ENCODE assay signal across 10 cellular contexts in genomic region chr19:56348289-56348877, GRCh38. TPM values are rescaled to one million over a fixed set of nuclear protein-coding genes. Genes with fewer than 3 reads are reported as not detected.
DNase-seq lines count a peak whose midpoint lies in the region; ATAC-seq and TF ChIP-seq lines count a peak whose summit lies in the region.
"Had no signal": no experiment of that assay in that cellular context is flagged by ENCODE, and none has a peak within 500 bp of the region (broad histone marks: within the 10 kb centered on the region; RNA-seq: fewer than 3 reads in every experiment).

No MANE protein-coding gene starts in this region.

- no peaks in the 10 kb centered on the region for H3K4me1 Mint-ChIP-seq in stimulated activated memory B cell treated with anti-CD40 and anti-IgM and Interleukin-4, amounts not matched to agents 10 μg/mL and 1 μg/mL and 100 μg/mL, for 72 hours

- H3K36me3 ChIP-seq in BE2C: no peaks in the 10 kb centered on the region
- H3K36me3 ChIP-seq in GM06990 (ENCODE audit: control insufficient read depth, insufficient read depth, low read length): no peaks in the 10 kb centered on the region
- no peaks in the 10 kb centered on the region for H3K36me3 ChIP-seq in OCI-LY1 (ENCODE audit: insufficient read depth, low read length)

- no peaks in the 10 kb centered on the region for H3K27me3 ChIP-seq in BE2C
- H3K27me3 ChIP-seq in GM06990 (replicated peaks; ENCODE audit: control insufficient read depth, insufficient read depth, low read length): no peaks in the 10 kb centered on the region
- H3K27me3 ChIP-seq in OCI-LY1 (ENCODE audit: insufficient read depth, low read length): no peaks in the 10 kb centered on the region

- no peaks in the 10 kb centered on the region for H3K9me3 Mint-ChIP-seq in stimulated activated memory B cell treated with anti-CD40 and anti-IgM and Interleukin-4, amounts not matched to agents 10 μg/mL and 1 μg/mL and 100 μg/mL, for 72 hours

- H3K9ac ChIP-seq in OCI-LY1 (ENCODE audit: low read length): no peak overlapping the region

- H3K4me1 ChIP-seq in BE2C (no peaks in the 10 kb centered on the region), OCI-LY1 (ENCODE audit: insufficient read depth, low read length, severe bottlenecking) (no peaks in the 10 kb centered on the region)

- H2AFZ ChIP-seq in OCI-LY1 (ENCODE audit: low read length): no peak overlapping the region

- H3K9me3 ChIP-seq in BE2C: no peaks in the 10 kb centered on the region
- H3K9me3 ChIP-seq in OCI-LY1 (ENCODE audit: low read length): no peaks in the 10 kb centered on the region

- no peaks in the 10 kb centered on the region for H3K36me3 Mint-ChIP-seq in stimulated activated memory B cell treated with anti-CD40 and anti-IgM and Interleukin-4, amounts not matched to agents 10 μg/mL and 1 μg/mL and 100 μg/mL, for 72 hours

- no peaks in the 10 kb centered on the region for H3F3A ChIP-seq in OCI-LY1 (ENCODE audit: insufficient read depth, low read length)

- ATAC-seq in stimulated activated memory B cell treated with anti-CD40 and anti-IgM and Interleukin-4, amounts not matched to agents 10 μg/mL and 1 μg/mL and 100 μg/mL, for 72 hours: no peak

- no peaks in the 10 kb centered on the region for H3K27me3 Mint-ChIP-seq in stimulated activated memory B cell treated with anti-CD40 and anti-IgM and Interleukin-4, amounts not matched to agents 10 μg/mL and 1 μg/mL and 100 μg/mL, for 72 hours
- H3K27me3 Mint-ChIP-seq: brain had no signal

- H3K27ac ChIP-seq in OCI-LY1 (ENCODE audit: low read depth, low read length, poor library complexity, severe bottlenecking): no peak overlapping the region

- no peaks in the 10 kb centered on the region for H3K79me2 ChIP-seq in OCI-LY1 (ENCODE audit: insufficient read depth, low read length)

- peak; percentile 16 for DNase-seq in BE2C
- DNase-seq in GM06990 (ENCODE audit: extremely low read depth, insufficient read length): no peak
- peak; percentile 53 to 60 for DNase-seq in erythroblast (lab: John Stamatoyannopoulos, UW)
- no peak for DNase-seq in AG08396 (ENCODE audit: low spot score)
- no peak for DNase-seq in NCI-H1092 (lab: John Stamatoyannopoulos, UW)
- DNase-seq in hypothalamus (lab: John Stamatoyannopoulos, UW): no peak
- DNase-seq: SW 1271 had no signal

- H3K4me3 ChIP-seq in BE2C (ENCODE audit: low read depth, low read length): no peak overlapping the region
- no peak overlapping the region for H3K4me3 ChIP-seq in GM06990 (replicated peaks; ENCODE audit: low read depth, low read length)
- no peak overlapping the region for H3K4me3 ChIP-seq in OCI-LY1 (ENCODE audit: low read depth, low read length, poor library complexity, severe bottlenecking)

- H4K20me1 ChIP-seq in OCI-LY1 (ENCODE audit: insufficient read depth, low read length): no peaks in the 10 kb centered on the region

- H3K4me2 ChIP-seq in OCI-LY1 (ENCODE audit: low read length): no peak overlapping the region

- no peak for TF ChIP-seq POLR2A in erythroblast (IDR thresholded peaks at IDR 0.05; ENCODE audit: low read length)

- H3K9me2 ChIP-seq in OCI-LY1 (ENCODE audit: low read depth, low read length): no peaks in the 10 kb centered on the region

- H3K27ac Mint-ChIP-seq in stimulated activated memory B cell treated with anti-CD40 and anti-IgM and Interleukin-4, amounts not matched to agents 10 μg/mL and 1 μg/mL and 100 μg/mL, for 72 hours: no peak overlapping the region
- H3K27ac Mint-ChIP-seq: brain had no signal

- peak; percentile 49 for TF ChIP-seq CTCF in BE2C (IDR thresholded peaks at IDR 0.05; ENCODE audit: low read depth, low read length)
- peak; percentile 55 for TF ChIP-seq CTCF in GM06990 (IDR thresholded peaks at IDR 0.05; ENCODE audit: insufficient read depth, low read length, poor library complexity, severe bottlenecking)
- peak; percentile 67 for TF ChIP-seq CTCF in OCI-LY1 (IDR thresholded peaks at IDR 0.05; ENCODE audit: low read length)

- no peak overlapping the region for H3K4me3 Mint-ChIP-seq in stimulated activated memory B cell treated with anti-CD40 and anti-IgM and Interleukin-4, amounts not matched to agents 10 μg/mL and 1 μg/mL and 100 μg/mL, for 72 hours
- H3K4me3 Mint-ChIP-seq: brain had no signal

RNA-seq across cellular contexts. Expression of gene ZSCAN5A, which starts 33.7 kb away (rescaled TPM):
- polyA plus RNA-seq in BE2C (2012; ENCODE audit: insufficient read depth, insufficient read length, low read depth): 6.3 TPM

RNA-seq across cellular contexts. Expression of gene ZNF582, which starts 45.0 kb away (rescaled TPM):
- polyA plus RNA-seq in BE2C (2012; ENCODE audit: insufficient read depth, insufficient read length, low read depth): 2.6 TPM

RNA-seq across cellular contexts. Expression of gene ZNF583, which starts 55.7 kb away (rescaled TPM):
- 3.8 TPM for polyA plus RNA-seq in BE2C (2012; ENCODE audit: insufficient read depth, insufficient read length, low read depth)

Comparison
In these comparisons a context has a peak if more than half of its experiments do, and no peak if none do; other contexts are left out.
1. DNase-seq: peak in BE2C (single experiment) and erythroblast (2 of 2); none in GM06990 (single experiment), AG08396 (single experiment), NCI-H1092 (single experiment) and hypothalamus (0 of 51).
2. Peak in every context shown above with its lines, with median percentiles within 50 percentile points of each other: CTCF ChIP-seq.